ENCODE assay signal across 15 cellular contexts in genomic region chr14:33210304-33210703, GRCh38.
DNase-seq lines count a peak whose midpoint lies in the region; ATAC-seq and TF ChIP-seq lines count a peak whose summit lies in the region.
"Had no signal": no experiment of that assay in that cellular context is flagged by ENCODE, and none has a peak within 500 bp of the region (broad histone marks: within the 10 kb centered on the region; RNA-seq: fewer than 3 reads in every experiment).

No MANE protein-coding gene starts in this region.

- no peak for TF ChIP-seq RAD21 in HCT116 (IDR thresholded peaks at IDR 0.05; ENCODE audit: low read depth)

- H3K27ac ChIP-seq in HCT116 (ENCODE audit: low read depth, low read length) (no peak overlapping the region), PC-3 (ENCODE audit: low read length) (no peak overlapping the region), endodermal cell (ENCODE audit: low read depth, low read length) (no peak overlapping the region), Peyer's patch (no peak overlapping the region)
- H3K27ac ChIP-seq: PC-9, thoracic aorta had no signal

- ATAC-seq in HCT116 = no peak
- ATAC-seq in PC-3 = no peak
- ATAC-seq in GM21360 (IDR thresholded peaks at IDR 0.05; ENCODE audit: unreplicated experiment) = no peak
- ATAC-seq: activated naive CD4-positive, alpha-beta T cell treated with anti-CD3 and anti-CD28 coated beads, Interleukin-2, amount 50 U/mL, for 72 hours; effector memory CD8-positive, alpha-beta T cell had no signal

- RAD21 ChIA-PET in HCT116 (lab: Charles Lee; ENCODE audit: low non-redundant PET in 1 of 2, low total read pairs in 2 of 2, uncharacterized antibody in 2 of 2, unreplicated experiment in 2 of 2) = no interaction called here

- H3K27me3 ChIP-seq in HCT116 (ENCODE audit: insufficient read depth, low read length) = no peaks in the 10 kb centered on the region
- H3K27me3 ChIP-seq in PC-3 (ENCODE audit: low read length) = peaks cover 20% of the 10 kb centered on the region
- no peaks in the 10 kb centered on the region for H3K27me3 ChIP-seq in endodermal cell (ENCODE audit: control insufficient read depth, insufficient read depth, low read length, poor library complexity, severe bottlenecking)
- no peaks in the 10 kb centered on the region for H3K27me3 ChIP-seq in Peyer's patch

- DNase-seq in HCT116 (ENCODE audit: low read depth, low spot score) (no peak), PC-3 (peak; percentile 42), endodermal cell (peak; percentile 78), nephron progenitor cell (peak; percentile 71), DMS53 treated with DMSO at 0.1 percent for 48 hours (lab: John Stamatoyannopoulos, UW; ENCODE audit: unreplicated experiment) (no peak), Peyer's patch (no peak)
- no peak for DNase-seq in effector CD8-positive, alpha-beta T cell (lab: John Stamatoyannopoulos, UW)
- DNase-seq: CD8-positive, alpha-beta memory T cell; effector memory CD8-positive, alpha-beta T cell; NCI-H2107; retina had no signal

- H3K4me1 Mint-ChIP-seq in endodermal cell = no peaks in the 10 kb centered on the region
- no peaks in the 10 kb centered on the region for H3K4me1 Mint-ChIP-seq in nephron progenitor cell
- H3K4me1 Mint-ChIP-seq: CD8-positive, alpha-beta memory T cell had no signal

- H3K4me1 ChIP-seq in HCT116 (ENCODE audit: control insufficient read depth in 1 of 2, insufficient read depth in 2 of 2, low read length in 2 of 2) (no peaks in the 10 kb centered on the region), PC-3 (ENCODE audit: insufficient read depth, low read length) (no peaks in the 10 kb centered on the region), endodermal cell (ENCODE audit: control insufficient read depth, insufficient read depth, low read length) (no peaks in the 10 kb centered on the region), Peyer's patch (no peaks in the 10 kb centered on the region)

- H3K9me2 ChIP-seq in HCT116 (ENCODE audit: insufficient read depth) (no peaks in the 10 kb centered on the region), PC-3 (replicated peaks; ENCODE audit: low read length) (no peaks in the 10 kb centered on the region)

- no peak for TF ChIP-seq POLR2A in HCT116 (IDR thresholded peaks at IDR 0.05; ENCODE audit: borderline replicate concordance, extremely low read depth, insufficient read depth, insufficient read length)
- TF ChIP-seq POLR2A in Peyer's patch (IDR thresholded peaks at IDR 0.05) = no peak

- H3K27me3 Mint-ChIP-seq in endodermal cell (ENCODE audit: insufficient read depth) (no peaks in the 10 kb centered on the region), nephron progenitor cell (ENCODE audit: low read depth, poor library complexity) (peaks cover 6% of the 10 kb centered on the region)
- H3K27me3 Mint-ChIP-seq: CD8-positive, alpha-beta memory T cell; effector memory CD8-positive, alpha-beta T cell had no signal

- H3F3A ChIP-seq in PC-3 (ENCODE audit: low read length, unreplicated experiment) = no peaks in the 10 kb centered on the region

- CTCF ChIA-PET in HCT116 (lab: Charles Lee) = no interaction called here
- CTCF ChIA-PET in PC-3 (lab: Charles Lee) = no interaction called here

- no peaks in the 10 kb centered on the region for H3K79me2 ChIP-seq in HCT116 (ENCODE audit: insufficient read depth, low read length)
- H3K79me2 ChIP-seq in PC-3 (ENCODE audit: low read length) = no peaks in the 10 kb centered on the region

- H4K20me1 ChIP-seq in HCT116 (ENCODE audit: insufficient read depth) = no peaks in the 10 kb centered on the region
- H4K20me1 ChIP-seq in PC-3 (ENCODE audit: low read length) = no peaks in the 10 kb centered on the region

- H2AFZ ChIP-seq in HCT116 (ENCODE audit: low read depth, low read length, poor library complexity, severe bottlenecking) (no peak overlapping the region), PC-3 (ENCODE audit: low read length) (no peak overlapping the region)
- H2AFZ ChIP-seq: PC-9 had no signal

- POLR2A ChIA-PET in HCT116 (lab: Charles Lee) (no interaction called here), PC-3 (lab: Charles Lee; ENCODE audit: unreplicated experiment) (no interaction called here)

- H3K9me3 Mint-ChIP-seq in endodermal cell = no peaks in the 10 kb centered on the region
- no peaks in the 10 kb centered on the region for H3K9me3 Mint-ChIP-seq in nephron progenitor cell
- H3K9me3 Mint-ChIP-seq: activated naive CD4-positive, alpha-beta T cell treated with anti-CD3 and anti-CD28 coated beads, Interleukin-2, amount 50 U/mL, for 72 hours had no signal

- H3K4me3 ChIP-seq in HCT116 (replicated peaks in 1 of 2; ENCODE audit: low read depth in 1 of 2, low read length in 2 of 2) (no peak overlapping the region), PC-3 (ENCODE audit: low read length) (no peak overlapping the region), endodermal cell (ENCODE audit: low read length) (no peak overlapping the region), Peyer's patch (no peak overlapping the region)
- H3K4me3 ChIP-seq: PC-9, thoracic aorta had no signal

- H3K4me3 Mint-ChIP-seq in endodermal cell = no peak overlapping the region
- no peak overlapping the region for H3K4me3 Mint-ChIP-seq in nephron progenitor cell
- H3K4me3 Mint-ChIP-seq: CD8-positive, alpha-beta memory T cell; effector memory CD8-positive, alpha-beta T cell had no signal

- no peak for TF ChIP-seq CTCF in HCT116 (IDR thresholded peaks at IDR 0.05 in 2 of 3, conservative IDR thresholded peaks at IDR 0.05 in 1 of 3; ENCODE audit: borderline replicate concordance in 1 of 3, insufficient read depth in 1 of 3, low read depth in 2 of 3, low read length in 2 of 3)
- TF ChIP-seq CTCF in PC-3 (conservative IDR thresholded peaks at IDR 0.05; ENCODE audit: low read depth, low read length) = no peak
- TF ChIP-seq CTCF in endodermal cell (conservative IDR thresholded peaks at IDR 0.05) = no peak
- no peak for TF ChIP-seq CTCF in nephron progenitor cell (IDR thresholded peaks at IDR 0.05)
- TF ChIP-seq CTCF in Peyer's patch (IDR thresholded peaks at IDR 0.05) = no peak

- H3K36me3 Mint-ChIP-seq in endodermal cell (ENCODE audit: low read depth) (no peaks in the 10 kb centered on the region), nephron progenitor cell (ENCODE audit: low read depth) (no peaks in the 10 kb centered on the region)
- H3K36me3 Mint-ChIP-seq: activated naive CD4-positive, alpha-beta T cell treated with anti-CD3 and anti-CD28 coated beads, Interleukin-2, amount 50 U/mL, for 72 hours; CD8-positive, alpha-beta memory T cell had no signal

- no TSS peak for BruUV-seq in HCT116 (replicated peaks; lab: Mats Ljungman, UMichigan)
- BruUV-seq in PC-3 (replicated peaks; lab: Mats Ljungman, UMichigan) = no TSS peak

- H3K36me3 ChIP-seq in HCT116 (ENCODE audit: control insufficient read depth in 1 of 2, insufficient read depth in 2 of 2, low read length in 2 of 2) (no peaks in the 10 kb centered on the region), PC-3 (ENCODE audit: low read depth, low read length) (no peaks in the 10 kb centered on the region), endodermal cell (ENCODE audit: control insufficient read depth, insufficient read depth, low read length) (no peaks in the 10 kb centered on the region), Peyer's patch (no peaks in the 10 kb centered on the region)
- H3K36me3 ChIP-seq: thoracic aorta had no signal

- H3K4me2 ChIP-seq in HCT116 (ENCODE audit: low read length) (no peak overlapping the region), PC-3 (ENCODE audit: low read length) (no peak overlapping the region)
- H3K4me2 ChIP-seq: PC-9 had no signal

- H3K9ac ChIP-seq in HCT116 (ENCODE audit: low read length) = no peak overlapping the region
- H3K9ac ChIP-seq in PC-3 (ENCODE audit: low read length) = no peak overlapping the region
- H3K9ac ChIP-seq in endodermal cell (ENCODE audit: extremely low read depth, low read length, poor library complexity, severe bottlenecking) = no peak overlapping the region

- H3K9me3 ChIP-seq in HCT116 (ENCODE audit: control insufficient read depth in 1 of 2, insufficient read depth in 1 of 2, low read depth in 1 of 2, low read length in 2 of 2) = no peaks in the 10 kb centered on the region
- no peaks in the 10 kb centered on the region for H3K9me3 ChIP-seq in PC-3 (ENCODE audit: low read length)
- H3K9me3 ChIP-seq in endodermal cell (ENCODE audit: control insufficient read depth, low read length) = no peaks in the 10 kb centered on the region
- H3K9me3 ChIP-seq in Peyer's patch = no peaks in the 10 kb centered on the region
- H3K9me3 ChIP-seq: thoracic aorta had no signal

- H3K27ac Mint-ChIP-seq in endodermal cell (no peak overlapping the region), nephron progenitor cell (no peak overlapping the region)
- H3K27ac Mint-ChIP-seq: activated naive CD4-positive, alpha-beta T cell treated with anti-CD3 and anti-CD28 coated beads, Interleukin-2, amount 50 U/mL, for 72 hours; CD8-positive, alpha-beta memory T cell; effector memory CD8-positive, alpha-beta T cell had no signal

- intact Hi-C loops in HCT116 (cut with micrococcal nuclease) = no loop called here
- intact Hi-C loops in PC-3 (cut with micrococcal nuclease) = no loop called here

TF ChIP-seq in HCT116, 20 proteins besides CTCF, POLR2A, EP300 and RAD21:
- no peak for TF ChIP-seq CEBPB (IDR thresholded peaks at IDR 0.05; ENCODE audit: low read depth)
- peak; percentile 43 for TF ChIP-seq REST (IDR thresholded peaks at IDR 0.05; ENCODE audit: low read depth)

Comparison
In these comparisons a context has a peak if more than half of its experiments do, and no peak if none do; other contexts are left out.
1. DNase-seq: peak in PC-3 (single experiment), endodermal cell (single experiment) and nephron progenitor cell (single experiment); none in HCT116 (single experiment), DMS53 treated with DMSO at 0.1 percent for 48 hours (single experiment), effector CD8-positive, alpha-beta T cell (single experiment) and Peyer's patch (0 of 3).